ENCODE assay signal across 18 cellular contexts in the genomic region with DNA sequence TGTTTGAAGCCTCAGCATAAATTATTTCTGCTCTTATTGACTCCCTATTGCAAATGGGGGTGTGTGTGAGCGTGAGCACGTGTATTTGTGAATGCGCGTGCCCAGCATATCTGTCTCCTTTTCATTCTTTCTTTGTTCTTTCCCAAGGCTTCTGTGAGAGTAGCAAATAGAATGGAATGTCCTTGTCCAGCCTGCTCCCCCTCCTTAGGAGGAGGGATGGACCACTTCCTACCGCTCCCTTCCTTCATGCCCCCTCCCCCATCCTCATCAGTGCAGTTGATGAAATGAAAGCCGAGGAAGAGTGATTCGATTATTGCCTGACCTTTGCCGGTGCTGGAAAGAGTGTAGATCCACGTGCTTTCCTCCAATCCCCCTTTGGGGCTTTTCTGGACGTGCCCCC.
DNase-seq lines count a peak whose midpoint lies in the region; ATAC-seq and TF ChIP-seq lines count a peak whose summit lies in the region.
"Had no signal": no experiment of that assay in that cellular context is flagged by ENCODE, and none has a peak within 500 bp of the region (broad histone marks: within the 10 kb centered on the region; RNA-seq: fewer than 3 reads in every experiment).

No MANE protein-coding gene starts in this region.

- H3K4me3 ChIP-seq in adipocyte (ENCODE audit: low read length) (peak overlapping the region; percentile 73), gastroesophageal sphincter (peak overlapping the region in 1 of 2 donors; percentile 35)
- H3K4me3 ChIP-seq: body of pancreas, PC-9 had no signal

- H3K4me3 Mint-ChIP-seq in activated CD4-positive, alpha-beta memory T cell treated with anti-CD3 and anti-CD28 coated beads, Interleukin-2, amount 10 ng/mL, durations not matched to agents 7 days and 5 days = no peak overlapping the region
- H3K4me3 Mint-ChIP-seq: activated B cell treated with CpG ODN at 0.5 μM for 24 hours had no signal

- H3K4me1 ChIP-seq in adipocyte (ENCODE audit: control insufficient read depth, insufficient read depth, low read length) (peaks cover 21% of the 10 kb centered on the region), gastroesophageal sphincter (peaks cover 0 to 25% (median 4%) of the 10 kb centered on the region in 3 donors)
- H3K4me1 ChIP-seq: body of pancreas had no signal

- H3K27ac ChIP-seq in gastroesophageal sphincter = peak overlapping the region in 3 of 4 donors; percentile 2 to 41 (median 7)
- H3K27ac ChIP-seq: body of pancreas, PC-9 had no signal

- TF ChIP-seq CTCF in gastroesophageal sphincter (IDR thresholded peaks at IDR 0.05) = no peak

- no peaks in the 10 kb centered on the region for H3K27me3 ChIP-seq in adipocyte (replicated peaks; ENCODE audit: control insufficient read depth, insufficient read depth, low read length)
- no peaks in the 10 kb centered on the region for H3K27me3 ChIP-seq in gastroesophageal sphincter
- H3K27me3 ChIP-seq: body of pancreas had no signal

- H3K27me3 Mint-ChIP-seq in activated CD4-positive, alpha-beta memory T cell treated with anti-CD3 and anti-CD28 coated beads, Interleukin-2, amount 10 ng/mL, durations not matched to agents 7 days and 5 days = peaks cover 10% of the 10 kb centered on the region

- TF ChIP-seq POLR2A in gastroesophageal sphincter (IDR thresholded peaks at IDR 0.05) = no peak

- H3K9ac ChIP-seq in adipocyte (ENCODE audit: low read length) = no peak overlapping the region

- no peak for ATAC-seq in gastroesophageal sphincter
- ATAC-seq: body of pancreas had no signal

- no peaks in the 10 kb centered on the region for H3K36me3 Mint-ChIP-seq in activated CD4-positive, alpha-beta memory T cell treated with anti-CD3 and anti-CD28 coated beads, Interleukin-2, amount 10 ng/mL, durations not matched to agents 7 days and 5 days (ENCODE audit: low read depth)

- DNase-seq in Ammon's horn (ENCODE audit: low spot score) (peak; percentile 23), adipocyte (ENCODE audit: low read depth) (no peak), pons (ENCODE audit: low spot score) (peak; percentile 53), SKM-1 (lab: John Stamatoyannopoulos, UW; ENCODE audit: unreplicated experiment) (no peak), cerebellum (ENCODE audit: low spot score) (no peak), ecto neural progenitor cell (ENCODE audit: low spot score) (no peak)
- DNase-seq in activated CD4-positive, alpha-beta memory T cell treated with anti-CD3 and anti-CD28 coated beads, Interleukin-2, amount 10 ng/mL, durations not matched to agents 7 days and 5 days = no peak
- DNase-seq: activated B cell treated with CpG ODN at 0.5 μM for 24 hours; activated effector memory CD4-positive, alpha-beta T cell treated with Interleukin-2 at 50 U/mL for 16 hours; Calu3; kidney glomerular epithelial cell; NCI-H1436 treated with DMSO at 0.1 percent for 48 hours; NCI-H446 treated with DMSO at 0.1 percent for 48 hours; PC-9; stimulated activated CD4-positive, alpha-beta T cell treated with anti-CD3 and anti-CD28 coated beads, Interleukin-2, amount 100 ng/mL, for 48 hours; stimulated activated CD8-positive, alpha-beta memory T cell treated with anti-CD3 and anti-CD28 coated beads, Interleukin-4, amount 100 ng/mL, for 48 hours had no signal

- H3K4me1 Mint-ChIP-seq in activated CD4-positive, alpha-beta memory T cell treated with anti-CD3 and anti-CD28 coated beads, Interleukin-2, amount 10 ng/mL, durations not matched to agents 7 days and 5 days = peaks cover 2% of the 10 kb centered on the region
- H3K4me1 Mint-ChIP-seq: activated B cell treated with CpG ODN at 0.5 μM for 24 hours had no signal

- H3K27ac Mint-ChIP-seq in activated CD4-positive, alpha-beta memory T cell treated with anti-CD3 and anti-CD28 coated beads, Interleukin-2, amount 10 ng/mL, durations not matched to agents 7 days and 5 days = no peak overlapping the region
- H3K27ac Mint-ChIP-seq: activated B cell treated with CpG ODN at 0.5 μM for 24 hours had no signal

- no peaks in the 10 kb centered on the region for H3K9me3 Mint-ChIP-seq in activated CD4-positive, alpha-beta memory T cell treated with anti-CD3 and anti-CD28 coated beads, Interleukin-2, amount 10 ng/mL, durations not matched to agents 7 days and 5 days
- H3K9me3 Mint-ChIP-seq: activated B cell treated with CpG ODN at 0.5 μM for 24 hours had no signal

- WGBS in gastroesophageal sphincter (ENCODE audit: low coverage in 1 of 2), 2 donors = 61 to 67% methylated on average over 3 to 9 of the region's 10 CpGs

- POLR2A ChIA-PET in activated CD4-positive, alpha-beta memory T cell treated with anti-CD3 and anti-CD28 coated beads, Interleukin-2, amount 10 ng/mL, durations not matched to agents 7 days and 5 days (lab: Charles Lee) = no interaction called here

- H3K9me3 ChIP-seq in adipocyte (ENCODE audit: control insufficient read depth, low read length) (no peaks in the 10 kb centered on the region), gastroesophageal sphincter (no peaks in the 10 kb centered on the region)
- H3K9me3 ChIP-seq: body of pancreas had no signal

- H3K36me3 ChIP-seq in adipocyte (ENCODE audit: control insufficient read depth, insufficient read depth, low read length, severe bottlenecking) (no peaks in the 10 kb centered on the region), gastroesophageal sphincter (no peaks in the 10 kb centered on the region)

- TF ChIP-seq EP300 in gastroesophageal sphincter (IDR thresholded peaks at IDR 0.05) = no peak

- CTCF ChIA-PET in activated CD4-positive, alpha-beta memory T cell treated with anti-CD3 and anti-CD28 coated beads, Interleukin-2, amount 10 ng/mL, durations not matched to agents 7 days and 5 days (lab: Charles Lee) = no interaction called here

Comparison
In these comparisons a context has a peak if more than half of its experiments do, and no peak if none do; other contexts are left out.
1. DNase-seq: peak in Ammon's horn (single experiment) and pons (single experiment); none in adipocyte (single experiment), SKM-1 (single experiment), cerebellum (single experiment), ecto neural progenitor cell (single experiment) and activated CD4-positive, alpha-beta memory T cell treated with anti-CD3 and anti-CD28 coated beads, Interleukin-2, amount 10 ng/mL, durations not matched to agents 7 days and 5 days (single experiment).